Comparison of ENCODE assay signal across 12 cellular contexts in the genomic region with DNA sequence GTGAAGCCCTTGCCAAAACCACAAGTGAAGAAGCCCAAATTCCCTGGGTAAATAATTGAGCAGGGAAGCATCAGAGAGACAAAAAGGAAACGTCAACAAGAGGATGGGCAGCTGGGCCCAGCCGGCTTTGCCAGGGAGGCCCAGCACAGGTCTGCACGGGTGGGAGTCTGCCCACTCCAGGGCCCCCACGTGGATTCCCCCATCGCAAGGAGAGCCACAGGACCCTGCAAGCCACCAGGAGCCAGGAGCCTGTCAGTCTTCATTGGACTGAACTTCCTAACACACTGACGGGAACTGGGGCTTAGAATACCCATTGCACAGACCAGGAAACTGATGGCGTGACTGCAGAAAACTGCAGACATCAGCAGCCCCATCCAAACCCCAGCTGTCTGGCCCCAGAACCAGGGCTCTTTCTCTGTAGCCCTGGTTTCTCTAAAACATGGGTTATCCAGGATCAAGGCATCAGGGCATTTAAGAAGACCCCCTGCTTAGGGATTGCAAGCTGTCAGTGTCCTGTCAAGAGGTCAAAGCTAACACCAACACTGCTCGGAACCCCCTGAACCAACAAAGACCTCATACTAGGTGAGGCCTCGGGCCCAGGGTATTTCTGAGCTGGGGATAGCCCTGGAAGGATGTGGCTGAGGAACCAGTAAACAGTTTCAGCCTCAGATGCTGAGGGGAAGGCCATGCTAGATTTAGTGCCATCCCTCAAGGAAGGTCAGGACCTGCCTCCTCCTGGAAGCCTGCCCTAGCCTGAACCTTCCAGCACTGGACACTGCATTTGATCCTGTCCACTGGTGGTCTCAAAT. TPM values are rescaled to one million over a fixed set of nuclear protein-coding genes. Genes with fewer than 3 reads are reported as not detected.
DNase-seq lines count a peak whose midpoint lies in the region; ATAC-seq and TF ChIP-seq lines count a peak whose summit lies in the region.
"Had no signal": no experiment of that assay in that cellular context is flagged by ENCODE, and none has a peak within 500 bp of the region (broad histone marks: within the 10 kb centered on the region; RNA-seq: fewer than 3 reads in every experiment).

No MANE protein-coding gene starts in this region.

- H2BK15ac ChIP-seq in mesendoderm (replicated peaks; ENCODE audit: low read depth), result no peak overlapping the region

- H3K27me3 ChIP-seq in right atrium auricular region (peaks cover 0 to 4% of the 10 kb centered on the region in 2 donors), mesendoderm (ENCODE audit: insufficient read depth, low read length, poor library complexity) (no peaks in the 10 kb centered on the region), adrenal gland (peaks cover 8% of the 10 kb centered on the region)
- H3K27me3 ChIP-seq: body of pancreas had no signal

- H4K8ac ChIP-seq in mesendoderm (ENCODE audit: low read depth, low read length), result no peak overlapping the region

- WGBS in mesendoderm (ENCODE audit: extremely low coverage, insufficient coverage, low lambda C conversion rate), result no CpG with 5 or more reads among the region's 9 CpGs
- WGBS in adrenal gland, 4 donors, result 55 to 77% (median 58%) methylated on average over 6 to 9 of the region's 9 CpGs

- ATAC-seq in Right ventricle myocardium inferior, result no peak
- ATAC-seq: body of pancreas, left cardiac atrium had no signal

- H3K4me3 ChIP-seq in right atrium auricular region (no peak overlapping the region), mesendoderm (ENCODE audit: low read length) (no peak overlapping the region), adrenal gland (no peak overlapping the region)
- H3K4me3 ChIP-seq: body of pancreas had no signal

- H3K4me1 ChIP-seq in right atrium auricular region (no peaks in the 10 kb centered on the region), mesendoderm (ENCODE audit: control insufficient read depth, low read depth, low read length) (peaks cover 7% of the 10 kb centered on the region), adrenal gland (replicated peaks in 1 of 2) (no peaks in the 10 kb centered on the region)
- H3K4me1 ChIP-seq: body of pancreas had no signal

- H3K4me2 ChIP-seq in mesendoderm (ENCODE audit: low read length), result no peak overlapping the region

- peaks cover 85% of the 10 kb centered on the region for H3K4me1 Mint-ChIP-seq in activated T-helper 2 cell treated with anti-CD3 and anti-CD28 coated beads, Interferon-gamma antibody, Interleukin-2, Interleukin-4, amounts not matched to agents 10 μg/mL and 5 μg/mL and 100 μg/mL, durations not matched to agents 14 hours and 24 hours and 36 hours (ENCODE audit: low read depth)
- H3K4me1 Mint-ChIP-seq in type B pancreatic cell (ENCODE audit: unreplicated experiment), result peaks cover 48% of the 10 kb centered on the region

- no peaks in the 10 kb centered on the region for H3K27me3 Mint-ChIP-seq in activated T-helper 2 cell treated with anti-CD3 and anti-CD28 coated beads, Interferon-gamma antibody, Interleukin-2, Interleukin-4, amounts not matched to agents 10 μg/mL and 5 μg/mL and 100 μg/mL, durations not matched to agents 14 hours and 24 hours and 36 hours (ENCODE audit: low read depth)
- no peaks in the 10 kb centered on the region for H3K27me3 Mint-ChIP-seq in type B pancreatic cell

- no peak for TF ChIP-seq CTCF in right atrium auricular region (IDR thresholded peaks at IDR 0.05)
- TF ChIP-seq CTCF in type B pancreatic cell (conservative IDR thresholded peaks at IDR 0.05), result no peak
- no peak for TF ChIP-seq CTCF in adrenal gland (IDR thresholded peaks at IDR 0.05)

- peak overlapping the region; percentile 67 for H3K4me3 Mint-ChIP-seq in activated T-helper 2 cell treated with anti-CD3 and anti-CD28 coated beads, Interferon-gamma antibody, Interleukin-2, Interleukin-4, amounts not matched to agents 10 μg/mL and 5 μg/mL and 100 μg/mL, durations not matched to agents 14 hours and 24 hours and 36 hours (ENCODE audit: low read depth)
- H3K4me3 Mint-ChIP-seq in type B pancreatic cell, result peak overlapping the region; percentile 77

- H3K18ac ChIP-seq in mesendoderm (ENCODE audit: low read length), result peak overlapping the region; percentile 79

- peak overlapping the region; percentile 54 for H2AK5ac ChIP-seq in mesendoderm (ENCODE audit: low read length)

- H3K36me3 ChIP-seq in right atrium auricular region (no peaks in the 10 kb centered on the region), mesendoderm (ENCODE audit: control insufficient read depth, insufficient read depth, low read length) (no peaks in the 10 kb centered on the region), adrenal gland (replicated peaks in 1 of 2) (no peaks in the 10 kb centered on the region)

- DNase-seq in Right ventricle myocardium inferior (ENCODE audit: missing footprints), result peak; percentile 39
- no peak for DNase-seq in right atrium auricular region (ENCODE audit: low spot score)
- DNase-seq in activated T-helper 2 cell treated with anti-CD3 and anti-CD28 coated beads, Interferon-gamma antibody, Interleukin-2, Interleukin-4, amounts not matched to agents 10 μg/mL and 5 μg/mL and 100 μg/mL, durations not matched to agents 14 hours and 24 hours and 36 hours (ENCODE audit: low spot score), result no peak
- no peak for DNase-seq in mesendoderm
- DNase-seq in type B pancreatic cell (ENCODE audit: extremely low spot score, unreplicated experiment), result no peak
- no peak for DNase-seq in adrenal gland
- no peak for DNase-seq in stimulated activated CD4-positive, alpha-beta T cell treated with anti-CD3 and anti-CD28 coated beads, Interleukin-2, amount 100 ng/mL, for 48 hours
- DNase-seq in NCI-H187 (lab: John Stamatoyannopoulos, UW), result no peak
- DNase-seq: body of pancreas, left cardiac atrium, NCI-H1694 treated with DMSO at 0.1 percent for 48 hours had no signal

- H3K9me3 ChIP-seq in right atrium auricular region, result peaks cover 0 to 35% of the 10 kb centered on the region in 2 donors
- no peaks in the 10 kb centered on the region for H3K9me3 ChIP-seq in adrenal gland (replicated peaks in 1 of 3)
- H3K9me3 ChIP-seq: body of pancreas had no signal

- no peak overlapping the region for H4K5ac ChIP-seq in mesendoderm (ENCODE audit: low read length)

- peak overlapping the region; percentile 94 for H3K27ac Mint-ChIP-seq in activated T-helper 2 cell treated with anti-CD3 and anti-CD28 coated beads, Interferon-gamma antibody, Interleukin-2, Interleukin-4, amounts not matched to agents 10 μg/mL and 5 μg/mL and 100 μg/mL, durations not matched to agents 14 hours and 24 hours and 36 hours
- peak overlapping the region; percentile 65 for H3K27ac Mint-ChIP-seq in type B pancreatic cell

- peaks cover 35% of the 10 kb centered on the region for H3K36me3 Mint-ChIP-seq in activated T-helper 2 cell treated with anti-CD3 and anti-CD28 coated beads, Interferon-gamma antibody, Interleukin-2, Interleukin-4, amounts not matched to agents 10 μg/mL and 5 μg/mL and 100 μg/mL, durations not matched to agents 14 hours and 24 hours and 36 hours (ENCODE audit: low read depth)
- H3K36me3 Mint-ChIP-seq in type B pancreatic cell, result peaks cover 10% of the 10 kb centered on the region

- no peaks in the 10 kb centered on the region for H3K9me3 Mint-ChIP-seq in activated T-helper 2 cell treated with anti-CD3 and anti-CD28 coated beads, Interferon-gamma antibody, Interleukin-2, Interleukin-4, amounts not matched to agents 10 μg/mL and 5 μg/mL and 100 μg/mL, durations not matched to agents 14 hours and 24 hours and 36 hours
- no peaks in the 10 kb centered on the region for H3K9me3 Mint-ChIP-seq in type B pancreatic cell

- intact Hi-C loops in Right ventricle myocardium inferior (cut with DNase I) (no loop called here), adrenal gland (cut with DNase I) (no loop called here)
- intact Hi-C loops in activated T-helper 2 cell treated with anti-CD3 and anti-CD28 coated beads, Interferon-gamma antibody, Interleukin-2, Interleukin-4, amounts not matched to agents 10 μg/mL and 5 μg/mL and 100 μg/mL, durations not matched to agents 14 hours and 24 hours and 36 hours (cut with micrococcal nuclease), result loop anchor here (5.0 to 10.0 kb wide), 2 partner anchors 35 to 832 kb away; a partner anchor contains a TSS

- H3K79me2 ChIP-seq in mesendoderm (ENCODE audit: control insufficient read depth, insufficient read depth, low read length), result peaks cover 42% of the 10 kb centered on the region

- no peak overlapping the region for H3K23ac ChIP-seq in mesendoderm (ENCODE audit: low read length)

- H3K27ac ChIP-seq in right atrium auricular region, result no peak overlapping the region
- H3K27ac ChIP-seq in mesendoderm (ENCODE audit: low read depth, low read length), result peak overlapping the region; percentile 6
- H3K27ac ChIP-seq in adrenal gland, result no peak overlapping the region
- H3K27ac ChIP-seq: body of pancreas had no signal

- H3K56ac ChIP-seq in mesendoderm (ENCODE audit: low read length), result peak overlapping the region; percentile 73

- peak overlapping the region; percentile 46 for H3K9ac ChIP-seq in mesendoderm (ENCODE audit: low read length)

- no peak overlapping the region for H2BK5ac ChIP-seq in mesendoderm (ENCODE audit: low read length)

- TF ChIP-seq POLR2A in adrenal gland (IDR thresholded peaks at IDR 0.05), result no peak

- H3K4ac ChIP-seq in mesendoderm (ENCODE audit: low read depth, low read length), result no peak overlapping the region

- no peak overlapping the region for H2BK120ac ChIP-seq in mesendoderm (ENCODE audit: low read depth, low read length)

- peaks cover 30% of the 10 kb centered on the region for H3K79me1 ChIP-seq in mesendoderm (ENCODE audit: low read length)

RNA-seq across cellular contexts. Expression of a gene that starts 39.4 kb away (rescaled TPM):
- total RNA-seq in Right ventricle myocardium inferior, result 0.14 TPM
- total RNA-seq in right atrium auricular region, result under 1 TPM; 0.19 to 0.43 TPM
- total RNA-seq in activated T-helper 2 cell treated with anti-CD3 and anti-CD28 coated beads, Interferon-gamma antibody, Interleukin-2, Interleukin-4, amounts not matched to agents 10 μg/mL and 5 μg/mL and 100 μg/mL, durations not matched to agents 14 hours and 24 hours and 36 hours, result 34.1 and 34.9 TPM in 2 replicates
- 2.8 TPM for polyA plus RNA-seq in mesendoderm (2013, experiment 1 of 2)
- polyA plus RNA-seq in mesendoderm (2013, experiment 2 of 2), result 2.5 TPM
- total RNA-seq in type B pancreatic cell (ENCODE audit: low replicate concordance), result 11.4 and 32.0 TPM in 2 replicates
- 1 to 10 TPM in 2 of 8 donors, under 1 TPM in 6; 0.24 to 1.1 (median 0.61) TPM for total RNA-seq in adrenal gland
- polyA plus RNA-seq in adrenal gland, result under 1 TPM; 0.24 to 0.49 (median 0.24) TPM
- total RNA-seq: LHCN-M2 had no signal
